Comparison of ENCODE assay signal across 16 cellular contexts in genomic region chr10:50216418-50216817, GRCh38. TPM values are rescaled to one million over a fixed set of nuclear protein-coding genes. Genes with fewer than 3 reads are reported as not detected.
"Had no signal": no experiment of that assay in that cellular context is flagged by ENCODE, and none has a peak within 500 bp of the region (broad histone marks: within the 10 kb centered on the region; RNA-seq: fewer than 3 reads in every experiment).

No MANE protein-coding gene starts in this region.

- ATAC-seq: activated CD8-positive, alpha-beta T cell treated with anti-CD3 and anti-CD28 coated beads, Interleukin-2, amount 10 ng/mL, durations not matched to agents 7 days and 5 days; gastrocnemius medialis; lower lobe of right lung had no signal

- FAIRE-seq: astrocyte, endothelial cell of umbilical vein had no signal

- DNase-seq: activated CD4-positive, alpha-beta T cell treated with anti-CD3 and anti-CD28 coated beads for 48 hours; activated CD8-positive, alpha-beta memory T cell treated with anti-CD3 and anti-CD28 coated beads, Interleukin-2, amount 50 U/mL, for 48 hours; activated CD8-positive, alpha-beta T cell treated with anti-CD3 and anti-CD28 coated beads, Interleukin-2, amount 10 ng/mL, durations not matched to agents 7 days and 5 days; activated naive CD4-positive, alpha-beta T cell treated with anti-CD3 and anti-CD28 coated beads for 36 hours; gastrocnemius medialis; heart right ventricle; kidney glomerular epithelial cell; lower lobe of right lung; retina; stimulated activated CD4-positive, alpha-beta T cell treated with anti-CD3 and anti-CD28 coated beads, Interleukin-15, amount 100 ng/mL, for 24 hours; stimulated activated CD4-positive, alpha-beta T cell treated with anti-CD3 and anti-CD28 coated beads, Interleukin-4, amount 100 ng/mL, for 24 hours; T1000; thyroid gland had no signal

- H3K27ac ChIP-seq: gastrocnemius medialis, heart right ventricle, lower lobe of right lung, thyroid gland, vagina had no signal

- H3K9me3 ChIP-seq: gastrocnemius medialis, lower lobe of right lung, thyroid gland, vagina had no signal

- H3K27me3 ChIP-seq: gastrocnemius medialis, heart right ventricle, thyroid gland, vagina had no signal

- H3K36me3 ChIP-seq: gastrocnemius medialis, heart right ventricle, lower lobe of right lung, thyroid gland, vagina had no signal

- H3K4me3 ChIP-seq: gastrocnemius medialis, heart right ventricle, lower lobe of right lung, thyroid gland, vagina had no signal

- H3K4me1 ChIP-seq: gastrocnemius medialis, lower lobe of right lung, thyroid gland, vagina had no signal

RNA-seq across cellular contexts. Expression of gene ASAH2, which starts 34.9 kb away (rescaled TPM):
- total RNA-seq: lower lobe of right lung had no signal
